Comparison of ENCODE assay signal across 27 cellular contexts in genomic region chr13:102260256-102260655, GRCh38.
A peak's percentile ranks its signal among the peaks of the same experiment; 100 is the strongest.
DNase-seq lines count a peak whose midpoint lies in the region; ATAC-seq and TF ChIP-seq lines count a peak whose summit lies in the region.
"Had no signal": no experiment of that assay in that cellular context is flagged by ENCODE, and none has a peak within 500 bp of the region (broad histone marks: within the 10 kb centered on the region; RNA-seq: fewer than 3 reads in every experiment).

No MANE protein-coding gene starts in this region.

- peaks cover 17% of the 10 kb centered on the region for H3K4me1 Mint-ChIP-seq in GM23338
- H3K4me1 Mint-ChIP-seq: CD4-positive, alpha-beta memory T cell; T-helper 17 cell had no signal

- POLR2A ChIA-PET in SK-N-SH (lab: Yijun Ruan, JAX), result no interaction called here

- no peaks in the 10 kb centered on the region for H3F3A ChIP-seq in GM23338 (replicated peaks; ENCODE audit: low read depth)
- no peaks in the 10 kb centered on the region for H3F3A ChIP-seq in SK-N-SH (replicated peaks; ENCODE audit: insufficient read depth)

- TF ChIP-seq RAD21 in SK-N-SH (IDR thresholded peaks at IDR 0.05; ENCODE audit: low read length), result no peak

- TF ChIP-seq EP300 in SK-N-SH (IDR thresholded peaks at IDR 0.05; ENCODE audit: borderline replicate concordance in 1 of 2, low read depth in 1 of 2, low read length in 1 of 2), result no peak

- no peak overlapping the region for H3K27ac ChIP-seq in GM23338 (ENCODE audit: low read depth)
- no peak overlapping the region for H3K27ac ChIP-seq in OCI-LY3 (ENCODE audit: low read length)
- H3K27ac ChIP-seq in fibroblast of lung (ENCODE audit: insufficient read depth, low read length), result no peak overlapping the region
- no peak overlapping the region; a peak in 1 of 4 replicates for H3K27ac ChIP-seq in SK-N-SH (ENCODE audit: low read depth in 2 of 2, low read length in 1 of 2)
- H3K27ac ChIP-seq: A549 had no signal

- ATAC-seq in GM23338 (peak; percentile 62), HG02870 (IDR thresholded peaks at IDR 0.05; ENCODE audit: unreplicated experiment) (no peak)
- ATAC-seq: A549, GM12878, Panc1, SK-N-SH treated with all-trans-retinoic acid at 6 μM for 48 hours, T-helper 17 cell had no signal

- H4K20me1 ChIP-seq in GM23338 (replicated peaks; ENCODE audit: insufficient read depth) (no peaks in the 10 kb centered on the region), OCI-LY3 (ENCODE audit: insufficient read depth, low read length) (no peaks in the 10 kb centered on the region), fibroblast of lung (ENCODE audit: control insufficient read depth, extremely low read depth, insufficient read depth, low read length) (no peaks in the 10 kb centered on the region), SK-N-SH (ENCODE audit: insufficient read depth) (no peaks in the 10 kb centered on the region)

- no peaks in the 10 kb centered on the region for H3K27me3 Mint-ChIP-seq in GM23338 (ENCODE audit: insufficient read depth, low read depth, poor library complexity)

- TF ChIP-seq CTCF in GM23338 (conservative IDR thresholded peaks at IDR 0.05; ENCODE audit: low read depth in 2 of 2), result no peak
- no peak for TF ChIP-seq CTCF in OCI-LY3 (IDR thresholded peaks at IDR 0.05; ENCODE audit: low read depth, low read length)
- no peak for TF ChIP-seq CTCF in fibroblast of lung (conservative IDR thresholded peaks at IDR 0.05 in 1 of 2, IDR thresholded peaks at IDR 0.05 in 1 of 2; ENCODE audit: low read depth in 1 of 2, low read length in 2 of 2)
- no peak for TF ChIP-seq CTCF in SK-N-SH (IDR thresholded peaks at IDR 0.05)

- no peaks in the 10 kb centered on the region for H3K9me3 ChIP-seq in OCI-LY3 (ENCODE audit: insufficient read depth, low read length)
- no peaks in the 10 kb centered on the region for H3K9me3 ChIP-seq in fibroblast of lung (ENCODE audit: control insufficient read depth, insufficient read depth, low read depth, low read length)
- H3K9me3 ChIP-seq in SK-N-SH, result no peaks in the 10 kb centered on the region
- H3K9me3 ChIP-seq: A549 had no signal

- H2AFZ ChIP-seq in GM23338, result peak overlapping the region; percentile 8
- peak overlapping the region; percentile 34; the same call in 1 of the 2 replicates for H2AFZ ChIP-seq in OCI-LY3 (ENCODE audit: low read depth, low read length)
- peak overlapping the region; percentile 30 for H2AFZ ChIP-seq in fibroblast of lung (ENCODE audit: low read length)
- H2AFZ ChIP-seq in SK-N-SH (ENCODE audit: low read depth), result no peak overlapping the region

- H3K9me2 ChIP-seq in GM23338 (ENCODE audit: insufficient read depth) (no peaks in the 10 kb centered on the region), SK-N-SH (no peaks in the 10 kb centered on the region)

- H3K9ac ChIP-seq in OCI-LY3 (ENCODE audit: low read length) (no peak overlapping the region), fibroblast of lung (ENCODE audit: insufficient read depth, low read length) (no peak overlapping the region), SK-N-SH (no peak overlapping the region)

- H3K4me1 ChIP-seq in GM23338 (ENCODE audit: insufficient read depth), result peaks cover 17% of the 10 kb centered on the region
- no peaks in the 10 kb centered on the region for H3K4me1 ChIP-seq in OCI-LY3 (ENCODE audit: low read length)
- no peaks in the 10 kb centered on the region for H3K4me1 ChIP-seq in fibroblast of lung (ENCODE audit: control insufficient read depth, extremely low read depth, insufficient read depth, low read length)
- peaks cover 0 to 9% of the 10 kb centered on the region in 2 experiments; a peak in 2 of 4 replicates for H3K4me1 ChIP-seq in SK-N-SH (ENCODE audit: control insufficient read depth in 1 of 2, insufficient read depth in 2 of 2, low read depth in 1 of 2, low read length in 1 of 2)
- H3K4me1 ChIP-seq: A549 had no signal

- no peak overlapping the region for H3K4me3 Mint-ChIP-seq in GM23338
- H3K4me3 Mint-ChIP-seq: CD4-positive, alpha-beta memory T cell; H9; HFFc6; T-helper 17 cell had no signal

- no peak overlapping the region for H3K27ac Mint-ChIP-seq in GM23338
- H3K27ac Mint-ChIP-seq: CD4-positive, alpha-beta memory T cell; HFFc6; T-helper 17 cell had no signal

- CTCF ChIA-PET in SK-N-SH (lab: Yijun Ruan, JAX), result no interaction called here

- peak; percentile 14 for DNase-seq in GM23338 (ENCODE audit: low spot score)
- no peak for DNase-seq in fibroblast of lung (ENCODE audit: low read depth in 2 of 2)
- DNase-seq in SK-N-SH, result no peak
- DNase-seq in UCSD-AML1 (lab: John Stamatoyannopoulos, UW; ENCODE audit: unreplicated experiment), result no peak
- DNase-seq in HK-2 (ENCODE audit: unreplicated experiment), result no peak
- DNase-seq: AML-193; C1 segment of cervical spinal cord; CD4-positive, alpha-beta memory T cell; COR-L47; DMS53; GDM1; H9; HFFc6; MV-4-11; NCI-H1105; NCI-H1436 treated with DMSO at 0.1 percent for 48 hours; NCI-H187 treated with DMSO at 0.1 percent for 48 hours; NCI-H446; NCI-H526; SIG-M5; T-helper 17 cell had no signal

- WGBS in SK-N-SH (ENCODE audit: low lambda C conversion rate), result 71% methylated on average over 6 of the region's 6 CpGs

- H3K36me3 ChIP-seq in GM23338 (ENCODE audit: insufficient read depth), result no peaks in the 10 kb centered on the region
- H3K36me3 ChIP-seq in OCI-LY3 (replicated peaks; ENCODE audit: low read depth, low read length), result no peaks in the 10 kb centered on the region
- no peaks in the 10 kb centered on the region for H3K36me3 ChIP-seq in fibroblast of lung (ENCODE audit: control insufficient read depth, insufficient read depth, low read length)
- no peaks in the 10 kb centered on the region for H3K36me3 ChIP-seq in SK-N-SH (replicated peaks in 1 of 2; ENCODE audit: control insufficient read depth in 1 of 2, insufficient read depth in 2 of 2, low read length in 1 of 2)

- H3K4me3 ChIP-seq in GM23338, result no peak overlapping the region
- 0 out of 2 replicates have a peak overlapping the region, but pooled peaks have one; percentile 9 for H3K4me3 ChIP-seq in OCI-LY3 (ENCODE audit: low read length)
- H3K4me3 ChIP-seq in fibroblast of lung (replicated peaks in 1 of 4; ENCODE audit: control extremely low read depth in 1 of 4, insufficient read depth in 1 of 4, low read depth in 3 of 4, low read length in 4 of 4), result no peak overlapping the region
- no peak overlapping the region for H3K4me3 ChIP-seq in SK-N-SH (ENCODE audit: low read depth in 2 of 2, low read length in 1 of 2)
- H3K4me3 ChIP-seq: A549, GM12878 had no signal

- 0 out of 2 replicates have a peak overlapping the region, but pooled peaks have one; percentile 48 for H3K4me2 ChIP-seq in GM23338
- H3K4me2 ChIP-seq in OCI-LY3 (ENCODE audit: low read length), result peak overlapping the region; percentile 31
- H3K4me2 ChIP-seq in fibroblast of lung (ENCODE audit: extremely low read depth, insufficient read depth, low read length), result no peak overlapping the region
- no peak overlapping the region for H3K4me2 ChIP-seq in SK-N-SH
- H3K4me2 ChIP-seq: A549 had no signal

- H3K27me3 ChIP-seq in GM23338 (ENCODE audit: insufficient read depth), result no peaks in the 10 kb centered on the region
- H3K27me3 ChIP-seq in OCI-LY3 (ENCODE audit: low read depth, low read length), result no peaks in the 10 kb centered on the region
- no peaks in the 10 kb centered on the region for H3K27me3 ChIP-seq in fibroblast of lung (ENCODE audit: control insufficient read depth, insufficient read depth, low read length)
- H3K27me3 ChIP-seq in SK-N-SH (ENCODE audit: insufficient read depth), result no peaks in the 10 kb centered on the region

- no peaks in the 10 kb centered on the region for H3K79me2 ChIP-seq in GM23338 (replicated peaks; ENCODE audit: insufficient read depth)
- no peaks in the 10 kb centered on the region for H3K79me2 ChIP-seq in OCI-LY3 (ENCODE audit: low read length)
- no peaks in the 10 kb centered on the region for H3K79me2 ChIP-seq in fibroblast of lung (ENCODE audit: control insufficient read depth, insufficient read depth, low read length)
- no peaks in the 10 kb centered on the region for H3K79me2 ChIP-seq in SK-N-SH (ENCODE audit: insufficient read depth)

- no peaks in the 10 kb centered on the region for H3K9me3 Mint-ChIP-seq in GM23338
- H3K9me3 Mint-ChIP-seq: H9 had no signal

- no peaks in the 10 kb centered on the region for H3K36me3 Mint-ChIP-seq in GM23338 (ENCODE audit: low read depth)
- H3K36me3 Mint-ChIP-seq: CD4-positive, alpha-beta memory T cell had no signal

TF ChIP-seq in GM23338, 12 proteins besides CTCF, POLR2A, EP300 and RAD21 (continues in another document):
- TF ChIP-seq ZNF114 (CRISPR knock-in tag; IDR thresholded peaks at IDR 0.05), result no peak
- TF ChIP-seq ZNF331 (CRISPR knock-in tag; IDR thresholded peaks at IDR 0.05; ENCODE audit: low read depth), result no peak
- no peak for TF ChIP-seq CREB1 (CRISPR knock-in tag; IDR thresholded peaks at IDR 0.05; ENCODE audit: low read depth)
- no peak for TF ChIP-seq ETS1 (IDR thresholded peaks at IDR 0.05)

TF ChIP-seq in SK-N-SH, 30 proteins besides CTCF, POLR2A, EP300 and RAD21:
- TF ChIP-seq NRF1 (IDR thresholded peaks at IDR 0.05; ENCODE audit: low read depth, low read length) (no peak), JUND (IDR thresholded peaks at IDR 0.05) (no peak), SIN3A (IDR thresholded peaks at IDR 0.05; ENCODE audit: borderline replicate concordance, low read depth, low read length) (no peak), MXI1 (IDR thresholded peaks at IDR 0.05; ENCODE audit: low read depth, low read length) (no peak), GABPA (IDR thresholded peaks at IDR 0.05; ENCODE audit: low read depth) (no peak), POLR2AphosphoS5 (IDR thresholded peaks at IDR 0.05; ENCODE audit: low read depth, low read length) (no peak), PBX3 (IDR thresholded peaks at IDR 0.05) (no peak), MAX (IDR thresholded peaks at IDR 0.05; ENCODE audit: low read depth) (no peak), ELF1 (IDR thresholded peaks at IDR 0.05) (no peak)

Comparison
In these comparisons a context has a peak if more than half of its experiments do, and no peak if none do; other contexts are left out.
1. H3K4me2 ChIP-seq: peak in GM23338 (single experiment) and OCI-LY3 (single experiment); none in fibroblast of lung (single experiment) and SK-N-SH (single experiment).